Comparison of ENCODE assay signal across 1 cellular context in genomic region chr5:151619812-151620462, GRCh38.
TF ChIP-seq lines count a peak whose summit lies in the region.

No MANE protein-coding gene starts in this region.

TF ChIP-seq in GM23338, 12 proteins besides CTCF, POLR2A, EP300 and RAD21:
- TF ChIP-seq ZNF462 (CRISPR knock-in tag; IDR thresholded peaks at IDR 0.05), result no peak; the same call in 1 of the 2 replicates
- no peak for TF ChIP-seq EZH2 (IDR thresholded peaks at IDR 0.05; ENCODE audit: low read depth, unreplicated experiment)
- TF ChIP-seq NANOG (IDR thresholded peaks at IDR 0.05; ENCODE audit: borderline replicate concordance), result no peak
- TF ChIP-seq EZH2phosphoT487 (IDR thresholded peaks at IDR 0.05; ENCODE audit: unreplicated experiment), result no peak
